31 cellular contexts compared by ENCODE assay signal in genomic region chr1:107544285-107544684, GRCh38.
"Had no signal": no experiment of that assay in that cellular context is flagged by ENCODE, and none has a peak within 500 bp of the region (broad histone marks: within the 10 kb centered on the region; RNA-seq: fewer than 3 reads in every experiment).

No MANE protein-coding gene starts in this region.

- H3K4me2 ChIP-seq: hepatocyte had no signal

- H3K4me3 ChIP-seq: adrenal gland, ascending aorta, esophagus muscularis mucosa, hepatocyte, mucosa of descending colon, right atrium auricular region, stomach, thyroid gland, upper lobe of left lung, vagina had no signal

- H3K27ac ChIP-seq: adrenal gland, ascending aorta, esophagus muscularis mucosa, hepatocyte, right atrium auricular region, stomach, thyroid gland, upper lobe of left lung, vagina, VCaP had no signal

- H3K9me3 ChIP-seq: adrenal gland, ascending aorta, esophagus muscularis mucosa, mucosa of descending colon, right atrium auricular region, stomach, thyroid gland, upper lobe of left lung, vagina had no signal

- DNase-seq: activated CD4-positive, alpha-beta T cell treated with anti-CD3 and anti-CD28 coated beads for 48 hours; activated CD4-positive, alpha-beta T cell treated with anti-CD3 and anti-CD28 coated beads, Interleukin-2, amount 50 U/mL, for 48 hours; activated CD8-positive, alpha-beta memory T cell treated with anti-CD3 and anti-CD28 coated beads, Interleukin-2, amount 50 U/mL, for 4 hours; activated effector memory CD4-positive, alpha-beta T cell treated with anti-CD3 and anti-CD28 coated beads, Interleukin-2, amount 50 U/mL, for 16 hours; activated naive CD4-positive, alpha-beta T cell treated with anti-CD3 and anti-CD28 coated beads for 36 hours; activated naive CD8-positive, alpha-beta T cell treated with anti-CD3 and anti-CD28 coated beads for 36 hours; activated T-cell treated with anti-CD3 and anti-CD28 coated beads, Interleukin-2, amount 50 U/mL, for 1 hour; adrenal gland; caudate nucleus; cortex of kidney; effector memory CD8-positive, alpha-beta T cell; islet precursor cell; left colon; mesenchymal stem cell; mucosa of descending colon; stimulated activated CD4-positive, alpha-beta T cell treated with anti-CD3 and anti-CD28 coated beads, Interleukin-15, amount 100 ng/mL, for 24 hours; stimulated activated CD4-positive, alpha-beta T cell treated with anti-CD3 and anti-CD28 coated beads, Interleukin-2, amount 100 ng/mL, for 24 hours; stimulated activated naive B cell treated with anti-CD40 and anti-IgM and Interleukin-4, amounts not matched to agents 10 μg/mL and 1 μg/mL and 100 μg/mL, for 72 hours; stomach; T-helper 9 cell; thyroid gland; upper lobe of left lung had no signal

- H3K27me3 ChIP-seq: adrenal gland, ascending aorta, esophagus muscularis mucosa, hepatocyte, right atrium auricular region, stomach, thyroid gland, upper lobe of left lung, vagina had no signal

- H3K36me3 ChIP-seq: adrenal gland, ascending aorta, esophagus muscularis mucosa, right atrium auricular region, stomach, thyroid gland, upper lobe of left lung, vagina had no signal

- FAIRE-seq: frontal cortex, TTC549 had no signal

- H3K79me2 ChIP-seq: hepatocyte had no signal

- ATAC-seq: effector memory CD8-positive, alpha-beta T cell; left colon; mucosa of descending colon; natural killer cell treated with Interleukin-12 subunit alpha and Interleukin-12 subunit beta and Interleukin-15 and Interleukin-18, amount 100 ng/mL, for 72 hours; stimulated activated naive B cell treated with anti-CD40 and anti-IgM and Interleukin-4, amounts not matched to agents 10 μg/mL and 1 μg/mL and 100 μg/mL, for 72 hours had no signal

- H2AFZ ChIP-seq: hepatocyte had no signal

- H3K4me1 ChIP-seq: adrenal gland, ascending aorta, esophagus muscularis mucosa, right atrium auricular region, stomach, thyroid gland, upper lobe of left lung had no signal
